ENCODE assay signal across 19 cellular contexts in the genomic region with DNA sequence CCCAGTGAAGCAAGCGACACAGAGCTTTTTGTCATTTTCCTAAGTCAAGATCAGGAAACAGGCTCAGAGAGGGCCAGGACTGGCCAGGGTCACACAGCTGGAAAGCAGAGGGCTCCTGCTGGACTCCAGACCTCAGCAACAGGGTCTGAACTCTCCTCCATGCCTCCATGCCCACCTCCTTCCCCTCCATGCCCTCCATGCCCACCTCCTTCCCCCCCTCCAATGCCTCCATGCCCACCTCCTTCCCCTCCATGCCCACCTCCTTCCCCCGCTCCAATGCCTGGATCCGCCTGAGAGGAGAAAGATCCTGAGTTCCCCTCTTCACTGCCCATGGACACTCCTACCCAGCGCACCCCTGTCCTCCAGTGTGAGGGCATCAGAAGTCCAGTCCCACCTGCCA. TPM values are rescaled to one million over a fixed set of nuclear protein-coding genes. Genes with fewer than 3 reads are reported as not detected.
DNase-seq lines count a peak whose midpoint lies in the region; ATAC-seq, FAIRE-seq and TF ChIP-seq lines count a peak whose summit lies in the region.
"Had no signal": no experiment of that assay in that cellular context is flagged by ENCODE, and none has a peak within 500 bp of the region (broad histone marks: within the 10 kb centered on the region; RNA-seq: fewer than 3 reads in every experiment).

No MANE protein-coding gene starts in this region.

- TF ChIP-seq EP300 in HepG2 (IDR thresholded peaks at IDR 0.05; ENCODE audit: low read depth in 2 of 2, low read length in 2 of 2) (no peak), HepG2 (CRISPR knock-in tag; IDR thresholded peaks at IDR 0.05; ENCODE audit: borderline replicate concordance) (no peak)

- H3K36me3 Mint-ChIP-seq in activated T-helper 17 cell treated with anti-CD3 and anti-CD28 coated beads, Interleukin-2, amount 50 U/mL, for 72 hours (ENCODE audit: low read depth), result no peaks in the 10 kb centered on the region
- H3K36me3 Mint-ChIP-seq: CD4-positive, alpha-beta memory T cell had no signal

- H3K4me2 ChIP-seq in DND-41 (ENCODE audit: insufficient read depth, low read length) (no peak overlapping the region), HepG2 (ENCODE audit: low read depth, low read length) (no peak overlapping the region)

- TF ChIP-seq RAD21 in HepG2 (CRISPR knock-in tag; IDR thresholded peaks at IDR 0.05), result no peak

- H3K4me3 ChIP-seq in DND-41 (ENCODE audit: low read depth in 1 of 2, low read length in 2 of 2), result no peak overlapping the region
- no peak overlapping the region for H3K4me3 ChIP-seq in HepG2 (replicated peaks in 1 of 3; ENCODE audit: insufficient read depth in 1 of 3, low read depth in 2 of 3, low read length in 3 of 3)
- H3K4me3 ChIP-seq in brain microvascular endothelial cell (ENCODE audit: low read depth, low read length), result no peak overlapping the region
- H3K4me3 ChIP-seq: GM12878 had no signal

- 78% methylated on average over 3 of the region's 4 CpGs for WGBS in HepG2 (ENCODE audit: low lambda C conversion rate)

- H3K36me3 ChIP-seq in DND-41 (ENCODE audit: insufficient read depth, low read length) (no peaks in the 10 kb centered on the region), HepG2 (replicated peaks in 1 of 2; ENCODE audit: control insufficient read depth in 1 of 2, insufficient read depth in 2 of 2, low read length in 2 of 2) (no peaks in the 10 kb centered on the region; a peak in 1 of 5 replicates), brain microvascular endothelial cell (replicated peaks) (no peaks in the 10 kb centered on the region)

- no peak for TF ChIP-seq POLR2A in HepG2 (IDR thresholded peaks at IDR 0.05; ENCODE audit: insufficient read depth in 1 of 2, low read depth in 2 of 2, low read length in 2 of 2)

- H3K27ac ChIP-seq in DND-41 (ENCODE audit: low read length), result peak overlapping the region; percentile 53; the same call in 1 of the 2 replicates
- no peak overlapping the region for H3K27ac ChIP-seq in HepG2 (ENCODE audit: extremely low read length, insufficient read depth, low read length)
- H3K27ac ChIP-seq in brain microvascular endothelial cell, result no peak overlapping the region
- H3K27ac ChIP-seq: C4-2B had no signal

- no TSS peak for BruUV-seq in HepG2 (replicated peaks; lab: Mats Ljungman, UMichigan)

- no peaks in the 10 kb centered on the region for H3K4me1 Mint-ChIP-seq in activated T-helper 17 cell treated with anti-CD3 and anti-CD28 coated beads, Interleukin-2, amount 50 U/mL, for 72 hours
- H3K4me1 Mint-ChIP-seq: CD4-positive, alpha-beta memory T cell had no signal

- H3K79me2 ChIP-seq in DND-41 (ENCODE audit: insufficient read depth, low read length) (no peaks in the 10 kb centered on the region), HepG2 (ENCODE audit: insufficient read depth, low read length) (no peaks in the 10 kb centered on the region)

- H3K27me3 ChIP-seq in DND-41 (ENCODE audit: insufficient read depth, low read length, poor library complexity), result no peaks in the 10 kb centered on the region
- H3K27me3 ChIP-seq in HepG2 (ENCODE audit: control insufficient read depth in 1 of 2, insufficient read depth in 2 of 2, low read length in 2 of 2), result peaks cover 10 to 62% of the 10 kb centered on the region in 2 experiments
- no peaks in the 10 kb centered on the region for H3K27me3 ChIP-seq in brain microvascular endothelial cell (replicated peaks)

- no peaks in the 10 kb centered on the region for H3K9me3 Mint-ChIP-seq in activated T-helper 17 cell treated with anti-CD3 and anti-CD28 coated beads, Interleukin-2, amount 50 U/mL, for 72 hours
- H3K9me3 Mint-ChIP-seq: HFFc6 had no signal

- peaks cover 15% of the 10 kb centered on the region for H3K27me3 Mint-ChIP-seq in activated T-helper 17 cell treated with anti-CD3 and anti-CD28 coated beads, Interleukin-2, amount 50 U/mL, for 72 hours

- H2AFZ ChIP-seq in DND-41 (ENCODE audit: low read depth, low read length), result no peak overlapping the region
- H2AFZ ChIP-seq in HepG2 (ENCODE audit: low read length), result no peak overlapping the region

- in situ Hi-C loops in HepG2 (cut with HindIII; ENCODE audit: extremely low pct_ligation_motif_present, low pct_unique_long_range_greater_than_20kb), result no loop called here
- in situ Hi-C loops in brain microvascular endothelial cell (cut with HindIII; ENCODE audit: low pct_ligation_motif_present, low sequenced_read_pairs), result no loop called here

- POLR2A ChIA-PET in HepG2 (lab: Yijun Ruan, JAX), result no interaction called here

- H3K4me1 ChIP-seq in DND-41 (ENCODE audit: insufficient read depth, low read length) (peaks cover 17% of the 10 kb centered on the region), HepG2 (ENCODE audit: insufficient read depth, low read length) (no peaks in the 10 kb centered on the region)

- H4K20me1 ChIP-seq in DND-41 (ENCODE audit: insufficient read depth, low read length) (no peaks in the 10 kb centered on the region), HepG2 (ENCODE audit: insufficient read depth, low read length) (0 out of 2 replicates have a peak, but pooled peaks cover 3% of the 10 kb centered on the region)

- DNase-seq in Right ventricle myocardium inferior (ENCODE audit: missing footprints), result peak; percentile 6
- DNase-seq in cardiac septum (ENCODE audit: low spot score), result no peak
- DNase-seq in DND-41, result no peak
- DNase-seq in HepG2 (ENCODE audit: low spot score), result no peak
- no peak for DNase-seq in sciatic nerve (ENCODE audit: low spot score)
- no peak for DNase-seq in brain microvascular endothelial cell
- DNase-seq: 8988T; CD4-positive, alpha-beta memory T cell; DMS153; DMS79; GOT3; H7; HFFc6 had no signal

- H3K9me3 ChIP-seq in DND-41 (ENCODE audit: insufficient read depth, low read length, severe bottlenecking), result no peaks in the 10 kb centered on the region
- H3K9me3 ChIP-seq in HepG2 (ENCODE audit: low read length), result no peaks in the 10 kb centered on the region

- H3K9ac ChIP-seq in DND-41 (ENCODE audit: low read depth, low read length) (no peak overlapping the region), HepG2 (ENCODE audit: insufficient read depth, low read depth, low read length) (no peak overlapping the region)

- TF ChIP-seq CTCF in DND-41 (IDR thresholded peaks at IDR 0.05; ENCODE audit: borderline replicate concordance, extremely low read depth, low read length, poor library complexity, severe bottlenecking), result no peak
- no peak for TF ChIP-seq CTCF in HepG2 (CRISPR knock-in tag; IDR thresholded peaks at IDR 0.05)
- TF ChIP-seq CTCF in brain microvascular endothelial cell (IDR thresholded peaks at IDR 0.05; ENCODE audit: low read depth, low read length, missing control alignments), result no peak

- intact Hi-C loops in Right ventricle myocardium inferior (cut with DNase I) (no loop called here), cardiac septum (cut with DNase I) (no loop called here), HepG2 (cut with micrococcal nuclease; ENCODE audit: unreplicated experiment) (no loop called here), sciatic nerve (cut with DNase I) (no loop called here)

- H3K27ac Mint-ChIP-seq in activated T-helper 17 cell treated with anti-CD3 and anti-CD28 coated beads, Interleukin-2, amount 50 U/mL, for 72 hours, result no peak overlapping the region
- H3K27ac Mint-ChIP-seq: B cell; CD4-positive, alpha-beta memory T cell; HFFc6 had no signal

- CTCF ChIA-PET in HepG2 (lab: Yijun Ruan, JAX; ENCODE audit: low intra/inter-chr PET ratio, low total read pairs), result no interaction called here

- FAIRE-seq in HepG2 (lab: Jason Lieb, UNC), result no peak
- FAIRE-seq: GM12878 had no signal

- H3K4me3 Mint-ChIP-seq in activated T-helper 17 cell treated with anti-CD3 and anti-CD28 coated beads, Interleukin-2, amount 50 U/mL, for 72 hours, result no peak overlapping the region
- H3K4me3 Mint-ChIP-seq: B cell; CD4-positive, alpha-beta memory T cell; HFFc6 had no signal

- ATAC-seq in Right ventricle myocardium inferior, result no peak
- ATAC-seq in DND-41 (ENCODE audit: insufficient read depth, low read depth), result no peak
- no peak for ATAC-seq in HepG2
- peak; percentile 65 for ATAC-seq in sciatic nerve
- ATAC-seq in activated T-helper 17 cell treated with anti-CD3 and anti-CD28 coated beads, Interleukin-2, amount 50 U/mL, for 72 hours (replicated peaks), result no peak
- ATAC-seq in HG03139 (IDR thresholded peaks at IDR 0.05; ENCODE audit: unreplicated experiment), result no peak
- ATAC-seq: GM12878, HCT116 had no signal

TF ChIP-seq in HepG2, 621 proteins besides CTCF, POLR2A, EP300 and RAD21 (continues in another document):
- TF ChIP-seq ZNF510 (CRISPR knock-in tag; IDR thresholded peaks at IDR 0.05; ENCODE audit: low read depth), result no peak

RNA-seq across cellular contexts. Expression of a gene that starts 51.3 kb away (rescaled TPM):
- total RNA-seq in Right ventricle myocardium inferior (27.3 TPM), cardiac septum (38.0 TPM), HepG2 (2016; rRNA removed; fragmentation: Illumina TruSeq; extraction: Trizol) (96.7 and 152 TPM in 2 replicates), sciatic nerve (104 TPM)
- 10.4 and 13.0 TPM in 2 replicates for total RNA-seq in HepG2 (2016; cell fraction: cytosol; rRNA removed; fragmentation: Illumina TruSeq; extraction: Trizol; ENCODE audit: low read depth)
- 94.1 and 153 TPM in 2 replicates for total RNA-seq in HepG2 (2016; cell fraction: insoluble cytoplasmic fraction; rRNA removed; fragmentation: Illumina TruSeq; extraction: Trizol)
- 14.4 and 16.9 TPM in 2 replicates for total RNA-seq in HepG2 (2016; cell fraction: membrane; rRNA removed; fragmentation: Illumina TruSeq; extraction: Trizol)
- total RNA-seq in HepG2 (2016; cell fraction: nucleus; rRNA removed; fragmentation: Illumina TruSeq; extraction: Trizol), result 41.8 and 47.5 TPM in 2 replicates
- 72.7 and 87.8 TPM in 2 replicates for polyA plus RNA-seq in HepG2 (2011; rRNA removed)
- polyA plus RNA-seq in HepG2 (2011; cell fraction: cytosol; rRNA removed), result 51.4 and 77.1 TPM in 2 replicates
- 20.7 and 25.9 TPM in 2 replicates for polyA plus RNA-seq in HepG2 (2011; cell fraction: nucleus; rRNA removed)
- polyA plus RNA-seq in HepG2 (2012), result 48.6 and 50.0 TPM in 2 replicates
- polyA plus RNA-seq in HepG2 (2016; cell fraction: cytosol; fragmentation: Illumina TruSeq; extraction: Trizol; ENCODE audit: low read depth), result 4.1 TPM in 2 replicates
- 119 and 129 TPM in 2 replicates for polyA plus RNA-seq in HepG2 (2016; cell fraction: insoluble cytoplasmic fraction; fragmentation: Illumina TruSeq; extraction: Trizol; ENCODE audit: low read depth)
- 9.8 and 10.1 TPM in 2 replicates for polyA plus RNA-seq in HepG2 (2016; cell fraction: membrane; fragmentation: Illumina TruSeq; extraction: Trizol; ENCODE audit: low read depth)
- 56.3 and 59.0 TPM in 2 replicates for polyA plus RNA-seq in HepG2 (2016; cell fraction: nucleus; fragmentation: Illumina TruSeq; extraction: Trizol; ENCODE audit: insufficient read depth, low read depth)
- 28.4 and 56.2 TPM in 2 replicates for polyA minus RNA-seq in HepG2 (2011; rRNA and poly(A)+ RNA removed; ENCODE audit: low replicate concordance)
- 46.3 and 52.4 TPM in 2 replicates for polyA minus RNA-seq in HepG2 (2011; cell fraction: cytosol; rRNA and poly(A)+ RNA removed)
- 28.8 and 40.4 TPM in 2 replicates for polyA minus RNA-seq in HepG2 (2011; cell fraction: nucleus; rRNA and poly(A)+ RNA removed)
- total RNA-seq in activated T-helper 17 cell treated with anti-CD3 and anti-CD28 coated beads, Interleukin-2, amount 50 U/mL, for 72 hours, result 10 to 100 TPM; 21.0 to 35.6 TPM
